ENCODE assay signal across 9 cellular contexts in genomic region chr6:135498178-135498841, GRCh38. TPM values are rescaled to one million over a fixed set of nuclear protein-coding genes. Genes with fewer than 3 reads are reported as not detected.
DNase-seq lines count a peak whose midpoint lies in the region; ATAC-seq and TF ChIP-seq lines count a peak whose summit lies in the region.
"Had no signal": no experiment of that assay in that cellular context is flagged by ENCODE, and none has a peak within 500 bp of the region (broad histone marks: within the 10 kb centered on the region; RNA-seq: fewer than 3 reads in every experiment).

No MANE protein-coding gene starts in this region.

- no peaks in the 10 kb centered on the region for H3K9me3 ChIP-seq in Caco-2
- no peaks in the 10 kb centered on the region for H3K9me3 ChIP-seq in SK-N-SH
- no peaks in the 10 kb centered on the region for H3K9me3 ChIP-seq in heart left ventricle
- H3K9me3 ChIP-seq in tibial nerve, result no peaks in the 10 kb centered on the region

- TF ChIP-seq POLR2A in heart left ventricle (IDR thresholded peaks at IDR 0.05) (no peak), tibial nerve (IDR thresholded peaks at IDR 0.05) (peak in 1 of 2 donors; percentile 31)

- 0 out of 2 replicates have a peak, but pooled peaks cover 3% of the 10 kb centered on the region for H4K20me1 ChIP-seq in SK-N-SH (ENCODE audit: insufficient read depth)

- H3K27ac Mint-ChIP-seq in Caco-2 (ENCODE audit: unreplicated experiment), result no peak overlapping the region
- no peak overlapping the region for H3K27ac Mint-ChIP-seq in activated naive CD8-positive, alpha-beta T cell treated with anti-CD3 and anti-CD28 coated beads, Interleukin-2, amount 10 ng/mL, durations not matched to agents 7 days and 5 days

- no peaks in the 10 kb centered on the region for H3K27me3 Mint-ChIP-seq in Caco-2 (ENCODE audit: insufficient read depth, unreplicated experiment)
- H3K27me3 Mint-ChIP-seq in activated naive CD8-positive, alpha-beta T cell treated with anti-CD3 and anti-CD28 coated beads, Interleukin-2, amount 10 ng/mL, durations not matched to agents 7 days and 5 days, result no peaks in the 10 kb centered on the region
- H3K27me3 Mint-ChIP-seq: brain had no signal

- H3K27ac ChIP-seq in SK-N-SH (ENCODE audit: low read depth in 2 of 2, low read length in 1 of 2) (peak overlapping the region; percentile 98 to 100), heart left ventricle (peak overlapping the region; percentile 82 to 99 (median 94)), tibial nerve (peak overlapping the region; percentile 92 to 100 (median 96))

- WGBS in SK-N-SH (ENCODE audit: low lambda C conversion rate), result 5% methylated on average over 16 of the region's 16 CpGs
- WGBS in heart left ventricle, 4 donors, result 1 to 3% (median 2%) methylated on average over 16 of the region's 16 CpGs
- WGBS in tibial nerve, 2 donors, result 1 to 2% methylated on average over 16 of the region's 16 CpGs

- H3K27me3 ChIP-seq in Caco-2 (replicated peaks; ENCODE audit: control insufficient read depth, insufficient read depth, low read length) (no peaks in the 10 kb centered on the region), SK-N-SH (ENCODE audit: insufficient read depth) (no peaks in the 10 kb centered on the region), heart left ventricle (no peaks in the 10 kb centered on the region), tibial nerve (no peaks in the 10 kb centered on the region)

- DNase-seq in Caco-2 (peak; percentile 67 to 69), LoVo (ENCODE audit: low spot score) (peak; percentile 83), SK-N-SH (peak; percentile 54), heart left ventricle (peak in 4 of 5 donors; percentile 62 to 73 (median 66)), posterior cingulate gyrus (peak; percentile 30 to 90 (median 53)), tibial nerve (ENCODE audit: low spot score in 2 of 2) (peak; percentile 21 to 79)
- peak; percentile 42 for DNase-seq in activated naive CD8-positive, alpha-beta T cell treated with anti-CD3 and anti-CD28 coated beads, Interleukin-2, amount 10 ng/mL, durations not matched to agents 7 days and 5 days

- TF ChIP-seq CTCF in Caco-2 (IDR thresholded peaks at IDR 0.05; ENCODE audit: insufficient read depth in 1 of 2, low read depth in 1 of 2, low read length in 1 of 2, severe bottlenecking in 1 of 2, unreplicated experiment in 1 of 2) (no peak), SK-N-SH (IDR thresholded peaks at IDR 0.05) (no peak), heart left ventricle (IDR thresholded peaks at IDR 0.05) (no peak), tibial nerve (IDR thresholded peaks at IDR 0.05) (peak in 1 of 5 experiments; percentile 7)

- H3F3A ChIP-seq in SK-N-SH (replicated peaks; ENCODE audit: insufficient read depth), result peaks cover 16% of the 10 kb centered on the region

- H3K9me3 Mint-ChIP-seq in Caco-2 (ENCODE audit: unreplicated experiment), result no peaks in the 10 kb centered on the region
- no peaks in the 10 kb centered on the region for H3K9me3 Mint-ChIP-seq in activated naive CD8-positive, alpha-beta T cell treated with anti-CD3 and anti-CD28 coated beads, Interleukin-2, amount 10 ng/mL, durations not matched to agents 7 days and 5 days
- H3K9me3 Mint-ChIP-seq: brain had no signal

- H3K36me3 ChIP-seq in Caco-2 (ENCODE audit: control insufficient read depth, insufficient read depth, low read length) (no peaks in the 10 kb centered on the region), SK-N-SH (replicated peaks in 1 of 2; ENCODE audit: control insufficient read depth in 1 of 2, insufficient read depth in 2 of 2, low read length in 1 of 2) (peaks cover 3 to 9% of the 10 kb centered on the region in 2 experiments), heart left ventricle (no peaks in the 10 kb centered on the region), tibial nerve (peaks cover 0 to 1% (median 0%) of the 10 kb centered on the region in 3 donors)

- CTCF ChIA-PET in Caco-2 (lab: Charles Lee) (interaction anchor here (0.5 to 0.8 kb wide), 2 partner anchors 124 to 1466 kb away, joined by 4 read pairs; no protein-coding TSS in a partner anchor), SK-N-SH (lab: Yijun Ruan, JAX) (interaction anchor here (0.7 to 1.6 kb wide), 5 partner anchors 8 to 1052 kb away, joined by 3 to 7 read pairs (median 3); partner anchors contain the start of gene MAP7)

- no peak for TF ChIP-seq RAD21 in SK-N-SH (IDR thresholded peaks at IDR 0.05; ENCODE audit: low read length)

- no peak for TF ChIP-seq EP300 in SK-N-SH (IDR thresholded peaks at IDR 0.05; ENCODE audit: borderline replicate concordance in 1 of 2, low read depth in 1 of 2, low read length in 1 of 2)
- TF ChIP-seq EP300 in tibial nerve (IDR thresholded peaks at IDR 0.05), result peak; percentile 43 to 85

- H3K4me2 ChIP-seq in SK-N-SH, result peak overlapping the region; percentile 80

- no peak overlapping the region for H3K4me3 Mint-ChIP-seq in Caco-2 (ENCODE audit: unreplicated experiment)
- no peak overlapping the region for H3K4me3 Mint-ChIP-seq in activated naive CD8-positive, alpha-beta T cell treated with anti-CD3 and anti-CD28 coated beads, Interleukin-2, amount 10 ng/mL, durations not matched to agents 7 days and 5 days
- H3K4me3 Mint-ChIP-seq: brain had no signal

- BruUV-seq in Caco-2 (replicated peaks; lab: Mats Ljungman, UMichigan), result TSS peak; percentile 69

- POLR2A ChIA-PET in Caco-2 (lab: Charles Lee) (interaction anchor here (1.0 kb wide), 2 partner anchors 443 to 752 kb away, joined by 3 read pairs; partner anchors contain the start of gene HBS1L), SK-N-SH (lab: Yijun Ruan, JAX) (interaction anchor here (0.9 to 1.7 kb wide), 4 partner anchors 22 to 729 kb away, joined by 3 to 10 read pairs (median 4); partner anchors contain the start of gene PDE7B)
- POLR2A ChIA-PET in activated naive CD8-positive, alpha-beta T cell treated with anti-CD3 and anti-CD28 coated beads, Interleukin-2, amount 10 ng/mL, durations not matched to agents 7 days and 5 days (lab: Charles Lee), result interaction anchor here (1.1 to 4.6 kb wide), 4 partner anchors 318 to 791 kb away, joined by 3 to 33 read pairs (median 4); partner anchors contain the start of genes BCLAF1, HBS1L and MYB

- H3K4me1 ChIP-seq in Caco-2 (0 out of 2 replicates have a peak, but pooled peaks cover 14% of the 10 kb centered on the region), SK-N-SH (ENCODE audit: control insufficient read depth in 1 of 2, insufficient read depth in 2 of 2, low read depth in 1 of 2, low read length in 1 of 2) (peaks cover 9 to 12% of the 10 kb centered on the region in 2 experiments; a peak in 3 of 4 replicates), heart left ventricle (peaks cover 0 to 24% (median 11%) of the 10 kb centered on the region in 12 donors), tibial nerve (peaks cover 0 to 28% (median 10%) of the 10 kb centered on the region in 4 donors)

- H3K9ac ChIP-seq in SK-N-SH, result peak overlapping the region; percentile 100

- peak overlapping the region; percentile 85 for H3K4me3 ChIP-seq in Caco-2 (ENCODE audit: low read depth, low read length)
- peak overlapping the region; percentile 70 to 92 for H3K4me3 ChIP-seq in SK-N-SH (ENCODE audit: low read depth in 2 of 2, low read length in 1 of 2)
- peak overlapping the region; percentile 73 to 96 (median 88) for H3K4me3 ChIP-seq in heart left ventricle
- H3K4me3 ChIP-seq in tibial nerve, result peak overlapping the region; percentile 69 to 99 (median 91)

- H3K36me3 Mint-ChIP-seq in Caco-2 (ENCODE audit: insufficient read depth, unreplicated experiment), result no peaks in the 10 kb centered on the region
- peaks cover 7% of the 10 kb centered on the region for H3K36me3 Mint-ChIP-seq in activated naive CD8-positive, alpha-beta T cell treated with anti-CD3 and anti-CD28 coated beads, Interleukin-2, amount 10 ng/mL, durations not matched to agents 7 days and 5 days
- H3K36me3 Mint-ChIP-seq: brain had no signal

- no peaks in the 10 kb centered on the region for H3K9me2 ChIP-seq in SK-N-SH

- peak overlapping the region; percentile 96 for H2AFZ ChIP-seq in SK-N-SH (ENCODE audit: low read depth)

- peaks cover 32% of the 10 kb centered on the region for H3K79me2 ChIP-seq in SK-N-SH (ENCODE audit: insufficient read depth)

- intact Hi-C loops in Caco-2 (cut with micrococcal nuclease; ENCODE audit: unreplicated experiment) (no loop called here), heart left ventricle (cut with DNase I) (loop anchor here in 1 of 10 donors (10.0 kb wide), 1 partner anchor 786 kb away; the partner anchor contains the start of gene BCLAF1), posterior cingulate gyrus (cut with DNase I) (no loop called here)

- H3K4me1 Mint-ChIP-seq in Caco-2 (ENCODE audit: low read depth, unreplicated experiment), result no peaks in the 10 kb centered on the region
- H3K4me1 Mint-ChIP-seq in activated naive CD8-positive, alpha-beta T cell treated with anti-CD3 and anti-CD28 coated beads, Interleukin-2, amount 10 ng/mL, durations not matched to agents 7 days and 5 days, result peaks cover 10% of the 10 kb centered on the region

- ATAC-seq in GM21619 (IDR thresholded peaks at IDR 0.05; ENCODE audit: unreplicated experiment) (peak; percentile 33), heart left ventricle (peak; percentile 65 to 83 (median 75))
- peak; percentile 70 for ATAC-seq in activated naive CD8-positive, alpha-beta T cell treated with anti-CD3 and anti-CD28 coated beads, Interleukin-2, amount 10 ng/mL, durations not matched to agents 7 days and 5 days (ENCODE audit: low read depth)

TF ChIP-seq in SK-N-SH, 30 proteins besides CTCF, POLR2A, EP300 and RAD21 (continues in another document):
- TF ChIP-seq, protein P1, sequence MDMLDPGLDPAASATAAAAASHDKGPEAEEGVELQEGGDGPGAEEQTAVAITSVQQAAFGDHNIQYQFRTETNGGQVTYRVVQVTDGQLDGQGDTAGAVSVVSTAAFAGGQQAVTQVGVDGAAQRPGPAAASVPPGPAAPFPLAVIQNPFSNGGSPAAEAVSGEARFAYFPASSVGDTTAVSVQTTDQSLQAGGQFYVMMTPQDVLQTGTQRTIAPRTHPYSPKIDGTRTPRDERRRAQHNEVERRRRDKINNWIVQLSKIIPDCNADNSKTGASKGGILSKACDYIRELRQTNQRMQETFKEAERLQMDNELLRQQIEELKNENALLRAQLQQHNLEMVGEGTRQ (IDR thresholded peaks at IDR 0.05; ENCODE audit: borderline replicate concordance, low read depth, low read length), result no peak
- TF ChIP-seq, protein P2, sequence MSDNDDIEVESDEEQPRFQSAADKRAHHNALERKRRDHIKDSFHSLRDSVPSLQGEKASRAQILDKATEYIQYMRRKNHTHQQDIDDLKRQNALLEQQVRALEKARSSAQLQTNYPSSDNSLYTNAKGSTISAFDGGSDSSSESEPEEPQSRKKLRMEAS (IDR thresholded peaks at IDR 0.05; ENCODE audit: low read depth), result peak; percentile 58
- peak; percentile 80 for TF ChIP-seq FOSL2 (IDR thresholded peaks at IDR 0.05; ENCODE audit: borderline replicate concordance, low read depth)

RNA-seq across cellular contexts. Expression of gene AHI1, which starts 0.8 kb away (rescaled TPM):
- 10.4 and 11.3 TPM in 2 replicates for total RNA-seq in Caco-2 (2022)
- 7.3 and 11.9 TPM in 2 replicates for polyA plus RNA-seq in SK-N-SH (2012; rRNA removed)
- polyA plus RNA-seq in SK-N-SH (2012; cell fraction: cytosol; rRNA removed), result 5.1 and 6.0 TPM in 2 replicates
- 20.6 and 42.5 TPM in 2 replicates for polyA plus RNA-seq in SK-N-SH (2012; cell fraction: nucleus; rRNA removed)
- 10 to 100 TPM; 19.9 to 21.4 TPM for total RNA-seq in activated naive CD8-positive, alpha-beta T cell treated with anti-CD3 and anti-CD28 coated beads, Interleukin-2, amount 10 ng/mL, durations not matched to agents 7 days and 5 days
- 10 to 100 TPM in 6 of 9 donors, 1 to 10 TPM in 3; 6.3 to 17.1 (median 10.5) TPM for total RNA-seq in heart left ventricle
- polyA plus RNA-seq in heart left ventricle, result 10 to 100 TPM in 1 of 2 donors, 1 to 10 TPM in 1; 5.7 to 10.3 TPM
- 10 to 100 TPM; 30.8 to 57.6 (median 38.0) TPM for total RNA-seq in tibial nerve

Comparison
In these comparisons a context has a peak if more than half of its experiments do, and no peak if none do; other contexts are left out.
1. Peak in every context shown above with its lines: DNase-seq, ATAC-seq, H3K4me3 ChIP-seq and H3K27ac ChIP-seq.